Comparison of ENCODE assay signal across 8 cellular contexts in genomic region chrX:40176256-40176978, GRCh38.
A peak's percentile ranks its signal among the peaks of the same experiment; 100 is the strongest.
DNase-seq lines count a peak whose midpoint lies in the region; ATAC-seq and TF ChIP-seq lines count a peak whose summit lies in the region.

No MANE protein-coding gene starts in this region.

- no peaks in the 10 kb centered on the region for H3K27me3 ChIP-seq in lower lobe of right lung (ENCODE audit: low read depth)

- H3K27ac ChIP-seq in coronary artery (peak overlapping the region; percentile 80 to 97), lower lobe of right lung (peak overlapping the region; percentile 96)

- intact Hi-C loops in lower lobe of right lung (cut with DNase I): no loop called here

- peak overlapping the region; percentile 77 for H3K4me3 ChIP-seq in coronary artery
- peak overlapping the region; percentile 58 for H3K4me3 ChIP-seq in lower lobe of right lung

- no peak for TF ChIP-seq CTCF in coronary artery (IDR thresholded peaks at IDR 0.05)
- no peak for TF ChIP-seq CTCF in lower lobe of right lung (IDR thresholded peaks at IDR 0.05)

- H3K36me3 ChIP-seq in lower lobe of right lung: no peaks in the 10 kb centered on the region

- H3K4me1 ChIP-seq in lower lobe of right lung: peaks cover 27% of the 10 kb centered on the region

- H3K9me3 ChIP-seq in lower lobe of right lung: no peaks in the 10 kb centered on the region

- ATAC-seq in lower lobe of right lung: peak; percentile 66 to 69

- peak; percentile 38 for DNase-seq in NCI-H345 (lab: John Stamatoyannopoulos, UW)
- DNase-seq in NCI-H345 treated with DMSO at 0.1 percent for 48 hours (lab: John Stamatoyannopoulos, UW; ENCODE audit: unreplicated experiment): no peak
- DNase-seq in HUDEP-2 (lab: John Stamatoyannopoulos, UW; ENCODE audit: unreplicated experiment in 76 of 76): peak in 63 of 76 experiments; percentile 2 to 69 (median 39)
- DNase-seq in activated CD4-positive, alpha-beta T cell treated with anti-CD3 and anti-CD28 coated beads for 24 hours (ENCODE audit: low read depth in 2 of 2): peak; percentile 53 to 60
- DNase-seq in coronary artery (ENCODE audit: low spot score): no peak
- DNase-seq in lower lobe of right lung: peak; percentile 82
- DNase-seq in stimulated activated CD8-positive, alpha-beta memory T cell treated with anti-CD3 and anti-CD28 coated beads, Interleukin-12 subunit alpha, Interleukin-12 subunit beta, amount 100 ng/mL, for 4 hours (ENCODE audit: low read depth): peak; percentile 73
- DNase-seq in DMS153 treated with DMSO at 0.1 percent for 48 hours (lab: John Stamatoyannopoulos, UW; ENCODE audit: unreplicated experiment): no peak

Comparison
In these comparisons a context has a peak if more than half of its experiments do, and no peak if none do; other contexts are left out.
1. DNase-seq: peak in NCI-H345 (single experiment), HUDEP-2 (63 of 76), activated CD4-positive, alpha-beta T cell treated with anti-CD3 and anti-CD28 coated beads for 24 hours (2 of 2), lower lobe of right lung (single experiment) and stimulated activated CD8-positive, alpha-beta memory T cell treated with anti-CD3 and anti-CD28 coated beads, Interleukin-12 subunit alpha, Interleukin-12 subunit beta, amount 100 ng/mL, for 4 hours (single experiment); none in NCI-H345 treated with DMSO at 0.1 percent for 48 hours (single experiment), coronary artery (single experiment) and DMS153 treated with DMSO at 0.1 percent for 48 hours (single experiment).